In genomic region chr3:8584661-8585060, GRCh38 we compare ENCODE assay signal across 29 cellular contexts. TPM values are rescaled to one million over a fixed set of nuclear protein-coding genes. Genes with fewer than 3 reads are reported as not detected.
"Had no signal": no experiment of that assay in that cellular context is flagged by ENCODE, and none has a peak within 500 bp of the region (broad histone marks: within the 10 kb centered on the region; RNA-seq: fewer than 3 reads in every experiment).

No MANE protein-coding gene starts in this region.

- H3K27me3 ChIP-seq: colonic mucosa, dorsolateral prefrontal cortex, esophagus muscularis mucosa, esophagus squamous epithelium, gastrocnemius medialis, gastroesophageal sphincter, heart left ventricle, heart right ventricle had no signal

- H3K36me3 ChIP-seq: colonic mucosa, esophagus muscularis mucosa, esophagus squamous epithelium, gastrocnemius medialis, gastroesophageal sphincter, heart left ventricle, heart right ventricle had no signal

- H3K27ac ChIP-seq: colonic mucosa, coronary artery, dorsolateral prefrontal cortex, epithelial cell of prostate, esophagus muscularis mucosa, esophagus squamous epithelium, foreskin keratinocyte, gastrocnemius medialis, gastroesophageal sphincter, heart left ventricle, heart right ventricle had no signal

- H3K4me1 ChIP-seq: colonic mucosa, esophagus muscularis mucosa, foreskin keratinocyte, gastroesophageal sphincter, heart right ventricle had no signal

- H3K4me3 ChIP-seq: colonic mucosa, coronary artery, dorsolateral prefrontal cortex, esophagus muscularis mucosa, esophagus squamous epithelium, gastrocnemius medialis, gastroesophageal sphincter, heart left ventricle, heart right ventricle had no signal

- H3K9me3 ChIP-seq: colonic mucosa, esophagus muscularis mucosa, esophagus squamous epithelium, gastrocnemius medialis, gastroesophageal sphincter had no signal

- DNase-seq: colonic mucosa; cortex of kidney; dermis blood vessel endothelial cell; dorsolateral prefrontal cortex; effector CD4-positive, alpha-beta T cell; effector CD8-positive, alpha-beta T cell; effector memory CD4-positive, alpha-beta T cell; effector memory CD8-positive, alpha-beta T cell; endodermal cell; erythroblast; esophagus squamous epithelium; foreskin fibroblast; foreskin keratinocyte; foreskin melanocyte; gastrocnemius medialis; glutamatergic neuron; head of caudate nucleus; heart left ventricle; heart right ventricle had no signal

- H3K9me3 Mint-ChIP-seq: dendritic cell treated with granulocyte-macrophage colony-stimulating factor and Interleukin-4, amounts not matched to agents 40 ng/mL and 50 ng/mL, for 4 days; effector memory CD8-positive, alpha-beta T cell; endodermal cell had no signal

- ATAC-seq: effector memory CD8-positive, alpha-beta T cell; esophagus mucosa; foreskin keratinocyte; gastrocnemius medialis; gastroesophageal sphincter; heart left ventricle; heart right ventricle had no signal

- H3K27ac Mint-ChIP-seq: dendritic cell treated with granulocyte-macrophage colony-stimulating factor and Interleukin-4, amounts not matched to agents 40 ng/mL and 50 ng/mL, for 4 days; effector memory CD8-positive, alpha-beta T cell; endodermal cell had no signal

- H3K4me3 Mint-ChIP-seq: dendritic cell treated with granulocyte-macrophage colony-stimulating factor and Interleukin-4, amounts not matched to agents 40 ng/mL and 50 ng/mL, for 4 days; effector memory CD8-positive, alpha-beta T cell; endodermal cell had no signal

RNA-seq across cellular contexts. Expression of gene SSUH2, which starts 59.9 kb away (rescaled TPM):
- total RNA-seq: dermis blood vessel endothelial cell, epithelial cell of proximal tubule, fibroblast of lung, fibroblast of villous mesenchyme, glomerular endothelial cell had no signal
